20 cellular contexts compared by ENCODE assay signal in genomic region chr1:216054593-216054992, GRCh38.
DNase-seq lines count a peak whose midpoint lies in the region; ATAC-seq and TF ChIP-seq lines count a peak whose summit lies in the region.
"Had no signal": no experiment of that assay in that cellular context is flagged by ENCODE, and none has a peak within 500 bp of the region (broad histone marks: within the 10 kb centered on the region; RNA-seq: fewer than 3 reads in every experiment).

No MANE protein-coding gene starts in this region.

- no peaks in the 10 kb centered on the region for H3K9me3 ChIP-seq in WERI-Rb-1 (ENCODE audit: severe bottlenecking)
- H3K9me3 ChIP-seq: BLaER1 treated with 17β-estradiol and CSF1 and Interleukin-3, amounts not matched to agents 10 nM and 100 nM; ovary had no signal

- peak overlapping the region; percentile 35 for H3K27ac ChIP-seq in WERI-Rb-1
- H3K27ac ChIP-seq: BLaER1 treated with 17β-estradiol and CSF1 and Interleukin-3, amounts not matched to agents 10 nM and 100 nM; KMS-11; ovary had no signal

- no peaks in the 10 kb centered on the region for H3K36me3 ChIP-seq in WERI-Rb-1
- H3K36me3 ChIP-seq: BLaER1 treated with 17β-estradiol and CSF1 and Interleukin-3, amounts not matched to agents 10 nM and 100 nM; ovary had no signal

- no peak for TF ChIP-seq CTCF in WERI-Rb-1 (IDR thresholded peaks at IDR 0.05; ENCODE audit: low read depth, low read length)

- DNase-seq in NCI-H2227 (lab: John Stamatoyannopoulos, UW; ENCODE audit: unreplicated experiment) (peak; percentile 10), NCI-H2227 treated with DMSO at 0.1 percent for 48 hours (lab: John Stamatoyannopoulos, UW) (no peak), NCI-H2171 (lab: John Stamatoyannopoulos, UW) (peak; percentile 74), WERI-Rb-1 (peak; percentile 70), putamen (ENCODE audit: low spot score) (peak; percentile 25), COLO668 (lab: John Stamatoyannopoulos, UW; ENCODE audit: unreplicated experiment) (no peak)
- DNase-seq in activated naive CD4-positive, alpha-beta T cell (lab: John Stamatoyannopoulos, UW) = no peak
- DNase-seq: activated CD4-positive, alpha-beta T cell treated with anti-CD3 and anti-CD28 coated beads for 4 hours; cortex of kidney; HCEC 1CT; left cardiac atrium; MV-4-11; naive thymus-derived CD4-positive, alpha-beta T cell; NCI-H446 treated with DMSO at 0.1 percent for 48 hours; ovary; SIG-M5 had no signal

- no peak for ATAC-seq in HG03175 (IDR thresholded peaks at IDR 0.05; ENCODE audit: unreplicated experiment)
- ATAC-seq: left cardiac atrium; naive thymus-derived CD4-positive, alpha-beta T cell; stimulated activated memory B cell treated with anti-CD40 and anti-IgM and Interleukin-4, amounts not matched to agents 10 μg/mL and 1 μg/mL and 100 μg/mL, for 72 hours had no signal

- H3K4me3 ChIP-seq in WERI-Rb-1 (ENCODE audit: low read depth, low read length) = peak overlapping the region; percentile 29
- H3K4me3 ChIP-seq: BLaER1 treated with 17β-estradiol and CSF1 and Interleukin-3, amounts not matched to agents 10 nM and 100 nM; ovary had no signal

- no peaks in the 10 kb centered on the region for H3K27me3 ChIP-seq in WERI-Rb-1 (ENCODE audit: insufficient read depth, low read depth, severe bottlenecking)
- H3K27me3 ChIP-seq: BLaER1 treated with 17β-estradiol and CSF1 and Interleukin-3, amounts not matched to agents 10 nM and 100 nM; ovary had no signal

Comparison
In these comparisons a context has a peak if more than half of its experiments do, and no peak if none do; other contexts are left out.
1. DNase-seq: peak in NCI-H2227 (single experiment), NCI-H2171 (single experiment), WERI-Rb-1 (single experiment) and putamen (single experiment); none in NCI-H2227 treated with DMSO at 0.1 percent for 48 hours (single experiment), activated naive CD4-positive, alpha-beta T cell (0 of 4) and COLO668 (single experiment).